Comparison of ENCODE assay signal across 28 cellular contexts in the genomic region with DNA sequence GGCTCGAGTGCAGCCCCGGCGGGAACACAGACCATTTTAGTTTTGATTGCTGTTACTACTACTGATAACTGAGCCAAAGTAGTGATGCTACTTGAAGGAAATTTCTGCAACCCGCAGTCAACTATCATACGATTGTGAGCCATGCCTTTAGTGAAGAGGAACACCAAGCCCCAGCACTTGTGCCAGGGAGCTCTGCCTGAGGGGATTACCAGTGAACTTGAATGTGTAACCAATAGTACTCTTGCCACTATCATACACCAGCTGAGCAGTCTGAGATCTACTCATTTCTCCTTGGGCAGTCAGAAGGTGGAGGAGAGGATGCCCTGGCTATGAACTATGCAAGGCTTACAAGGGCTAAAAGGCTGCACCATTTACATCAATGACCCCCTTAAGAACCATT.
"Had no signal": no experiment of that assay in that cellular context is flagged by ENCODE, and none has a peak within 500 bp of the region (broad histone marks: within the 10 kb centered on the region; RNA-seq: fewer than 3 reads in every experiment).

No MANE protein-coding gene starts in this region.

- H3K27ac ChIP-seq: adrenal gland, body of pancreas, esophagus muscularis mucosa, foreskin keratinocyte, gastroesophageal sphincter had no signal

- DNase-seq: activated CD4-positive, alpha-beta memory T cell treated with anti-CD3 and anti-CD28 coated beads for 36 hours; activated CD4-positive, alpha-beta T cell treated with anti-CD3 and anti-CD28 coated beads, Interleukin-2, amount 10 ng/mL, durations not matched to agents 24 days and 14 days; activated CD8-positive, alpha-beta memory T cell treated with anti-CD3 and anti-CD28 coated beads, Interleukin-2, amount 10 ng/mL, durations not matched to agents 7 days and 5 days; activated CD8-positive, alpha-beta memory T cell treated with anti-CD3 and anti-CD28 coated beads, Interleukin-2, amount 50 U/mL, for 4 hours; activated CD8-positive, alpha-beta T cell treated with anti-CD3 and anti-CD28 coated beads, Interleukin-2, amount 10 ng/mL, durations not matched to agents 7 days and 5 days; activated effector memory CD4-positive, alpha-beta T cell treated with anti-CD3 and anti-CD28 coated beads, Interleukin-2, amount 50 U/mL, for 16 hours; activated naive CD4-positive, alpha-beta T cell treated with anti-CD3 and anti-CD28 coated beads for 36 hours; activated naive CD8-positive, alpha-beta T cell treated with anti-CD3 and anti-CD28 coated beads for 36 hours; activated naive CD8-positive, alpha-beta T cell treated with anti-CD3 and anti-CD28 coated beads, Interleukin-2, amount 50 U/mL, for 24 hours; activated T-cell treated with anti-CD3 and anti-CD28 coated beads, Interleukin-2, amount 50 U/mL, for 1 hour; activated T-cell treated with anti-CD3 and anti-CD28 coated beads, Interleukin-2, amount 50 U/mL, for 48 hours; adrenal gland; amygdala; aorta; body of pancreas; caudate nucleus; cortex of kidney; dermis blood vessel endothelial cell; effector CD4-positive, alpha-beta T cell; effector memory CD8-positive, alpha-beta T cell; erythroblast; foreskin keratinocyte; T-helper 1 cell; T-helper 2 cell had no signal

- H3K27me3 ChIP-seq: adrenal gland, body of pancreas, esophagus muscularis mucosa, foreskin keratinocyte, gastroesophageal sphincter had no signal

- H3K9me3 ChIP-seq: adrenal gland, body of pancreas, esophagus muscularis mucosa, gastroesophageal sphincter had no signal

- ATAC-seq: activated CD4-positive, CD25-positive, alpha-beta regulatory T cell treated with anti-CD3 and anti-CD28 coated beads, Interleukin-2, amount 50 U/mL, for 24 hours; activated CD8-positive, alpha-beta memory T cell treated with anti-CD3 and anti-CD28 coated beads, Interleukin-2, amount 10 ng/mL, durations not matched to agents 7 days and 5 days; activated CD8-positive, alpha-beta T cell treated with anti-CD3 and anti-CD28 coated beads, Interleukin-2, amount 10 ng/mL, durations not matched to agents 7 days and 5 days; activated naive CD8-positive, alpha-beta T cell treated with anti-CD3 and anti-CD28 coated beads, Interleukin-2, amount 50 U/mL, for 24 hours; body of pancreas; effector memory CD8-positive, alpha-beta T cell; foreskin keratinocyte; gastroesophageal sphincter; WTC11 had no signal

- H3K4me3 ChIP-seq: adrenal gland, body of pancreas, esophagus muscularis mucosa, gastroesophageal sphincter had no signal

- H3K36me3 ChIP-seq: adrenal gland had no signal

- H3K4me1 ChIP-seq: adrenal gland, body of pancreas, foreskin keratinocyte had no signal
